ENCODE assay signal across 36 cellular contexts in genomic region chr10:133202778-133203651, GRCh38. TPM values are rescaled to one million over a fixed set of nuclear protein-coding genes. Genes with fewer than 3 reads are reported as not detected.
"Had no signal": no experiment of that assay in that cellular context is flagged by ENCODE, and none has a peak within 500 bp of the region (broad histone marks: within the 10 kb centered on the region; RNA-seq: fewer than 3 reads in every experiment).

No MANE protein-coding gene starts in this region.

- H3K36me3 Mint-ChIP-seq: activated CD8-positive, alpha-beta memory T cell treated with anti-CD3 and anti-CD28 coated beads, Interleukin-2, amount 10 ng/mL, durations not matched to agents 7 days and 5 days; activated naive CD4-positive, alpha-beta T cell treated with anti-CD3 and anti-CD28 coated beads, Interleukin-2, amount 10 ng/mL, durations not matched to agents 7 days and 5 days; activated naive CD8-positive, alpha-beta T cell; brain had no signal

- H3K4me1 Mint-ChIP-seq: activated CD4-positive, alpha-beta memory T cell treated with anti-CD3 and anti-CD28 coated beads, Interleukin-2, amount 10 ng/mL, durations not matched to agents 7 days and 5 days; activated CD8-positive, alpha-beta memory T cell treated with anti-CD3 and anti-CD28 coated beads, Interleukin-2, amount 10 ng/mL, durations not matched to agents 7 days and 5 days; activated naive CD4-positive, alpha-beta T cell treated with anti-CD3 and anti-CD28 coated beads, Interleukin-2, amount 10 ng/mL, durations not matched to agents 7 days and 5 days; activated naive CD8-positive, alpha-beta T cell treated with anti-CD3 and anti-CD28 coated beads, Interleukin-2, amount 50 U/mL, for 24 hours; brain had no signal

- FAIRE-seq: bronchial epithelial cell had no signal

- H3K9me3 Mint-ChIP-seq: activated CD4-positive, alpha-beta memory T cell treated with anti-CD3 and anti-CD28 coated beads, Interleukin-2, amount 10 ng/mL, durations not matched to agents 7 days and 5 days; activated naive CD4-positive, alpha-beta T cell treated with anti-CD3 and anti-CD28 coated beads, Interleukin-2, amount 10 ng/mL, durations not matched to agents 7 days and 5 days; activated naive CD8-positive, alpha-beta T cell treated with anti-CD3 and anti-CD28 coated beads, Interleukin-2, amount 50 U/mL, for 24 hours; brain had no signal

- DNase-seq: activated CD4-positive, alpha-beta memory T cell treated with anti-CD3 and anti-CD28 coated beads, Interleukin-2, amount 10 ng/mL, durations not matched to agents 7 days and 5 days; activated CD4-positive, alpha-beta T cell treated with anti-CD3 and anti-CD28 coated beads for 1 hour; activated CD4-positive, alpha-beta T cell treated with anti-CD3 and anti-CD28 coated beads for 48 hours; activated CD4-positive, CD25-positive, alpha-beta regulatory T cell; activated CD8-positive, alpha-beta memory T cell treated with anti-CD3 and anti-CD28 coated beads for 24 hours; activated CD8-positive, alpha-beta memory T cell treated with anti-CD3 and anti-CD28 coated beads, Interleukin-2, amount 10 ng/mL, durations not matched to agents 7 days and 5 days; activated CD8-positive, alpha-beta memory T cell treated with anti-CD3 and anti-CD28 coated beads, Interleukin-2, amount 50 U/mL, for 48 hours; activated effector memory CD4-positive, alpha-beta T cell treated with Interleukin-2 at 50 U/mL for 16 hours; activated naive CD4-positive, alpha-beta T cell treated with anti-CD3 and anti-CD28 coated beads, Interleukin-2, amount 10 ng/mL, durations not matched to agents 7 days and 5 days; activated naive CD8-positive, alpha-beta T cell treated with anti-CD3 and anti-CD28 coated beads, Interleukin-2, amount 50 U/mL, for 24 hours; activated T-cell treated with anti-CD3 and anti-CD28 coated beads, Interleukin-2, amount 50 U/mL, for 48 hours; anterior cingulate cortex; caudate nucleus; cerebellar nuclear complex; Kasumi-1; MM.1S; MV-4-11; NCI-H1092; NCI-H1436 treated with DMSO at 0.1 percent for 48 hours; NCI-H1694 treated with DMSO at 0.1 percent for 48 hours; NCI-H2029; NCI-H345; NCI-H524 treated with DMSO at 0.1 percent for 48 hours; SHP77 treated with DMSO at 0.1 percent for 48 hours; SW 1271; T-helper 1 cell; T-helper 2 cell; T-helper 9 cell had no signal

- H3K4me3 ChIP-seq: SJSA1 had no signal

- H3K4me1 ChIP-seq: SJSA1 had no signal

- H3K36me3 ChIP-seq: SJSA1 had no signal

- H3K27ac ChIP-seq: SJSA1, VCaP had no signal

- ATAC-seq: activated CD8-positive, alpha-beta memory T cell treated with anti-CD3 and anti-CD28 coated beads, Interleukin-2, amount 10 ng/mL, durations not matched to agents 7 days and 5 days; activated naive CD8-positive, alpha-beta T cell treated with anti-CD3 and anti-CD28 coated beads, Interleukin-2, amount 50 U/mL, for 24 hours; Panc1 had no signal

- H3K27me3 Mint-ChIP-seq: activated CD4-positive, alpha-beta memory T cell treated with anti-CD3 and anti-CD28 coated beads, Interleukin-2, amount 10 ng/mL, durations not matched to agents 7 days and 5 days; activated CD8-positive, alpha-beta memory T cell treated with anti-CD3 and anti-CD28 coated beads, Interleukin-2, amount 10 ng/mL, durations not matched to agents 7 days and 5 days; activated naive CD4-positive, alpha-beta T cell treated with anti-CD3 and anti-CD28 coated beads, Interleukin-2, amount 10 ng/mL, durations not matched to agents 7 days and 5 days; activated naive CD8-positive, alpha-beta T cell; activated naive CD8-positive, alpha-beta T cell treated with anti-CD3 and anti-CD28 coated beads, Interleukin-2, amount 50 U/mL, for 24 hours; brain had no signal

- H3K4me3 Mint-ChIP-seq: activated CD4-positive, alpha-beta memory T cell treated with anti-CD3 and anti-CD28 coated beads, Interleukin-2, amount 10 ng/mL, durations not matched to agents 7 days and 5 days; activated CD8-positive, alpha-beta memory T cell treated with anti-CD3 and anti-CD28 coated beads, Interleukin-2, amount 10 ng/mL, durations not matched to agents 7 days and 5 days; activated naive CD4-positive, alpha-beta T cell treated with anti-CD3 and anti-CD28 coated beads, Interleukin-2, amount 10 ng/mL, durations not matched to agents 7 days and 5 days; activated naive CD8-positive, alpha-beta T cell; activated naive CD8-positive, alpha-beta T cell treated with anti-CD3 and anti-CD28 coated beads, Interleukin-2, amount 50 U/mL, for 24 hours; brain had no signal

- H3K27ac Mint-ChIP-seq: activated CD4-positive, alpha-beta memory T cell treated with anti-CD3 and anti-CD28 coated beads, Interleukin-2, amount 10 ng/mL, durations not matched to agents 7 days and 5 days; activated CD8-positive, alpha-beta memory T cell treated with anti-CD3 and anti-CD28 coated beads, Interleukin-2, amount 10 ng/mL, durations not matched to agents 7 days and 5 days; activated naive CD4-positive, alpha-beta T cell treated with anti-CD3 and anti-CD28 coated beads, Interleukin-2, amount 10 ng/mL, durations not matched to agents 7 days and 5 days; activated naive CD8-positive, alpha-beta T cell; activated naive CD8-positive, alpha-beta T cell treated with anti-CD3 and anti-CD28 coated beads, Interleukin-2, amount 50 U/mL, for 24 hours; brain had no signal

- H3K9me3 ChIP-seq: SJSA1 had no signal

RNA-seq across cellular contexts. Expression of gene UTF1, which starts 27.0 kb away (rescaled TPM):
- total RNA-seq: activated CD4-positive, alpha-beta memory T cell treated with anti-CD3 and anti-CD28 coated beads, Interleukin-2, amount 10 ng/mL, durations not matched to agents 7 days and 5 days; activated CD8-positive, alpha-beta memory T cell treated with anti-CD3 and anti-CD28 coated beads, Interleukin-2, amount 10 ng/mL, durations not matched to agents 7 days and 5 days; bronchial epithelial cell; NCI-H460; RPMI7951; SJSA1 had no signal

RNA-seq across cellular contexts. Expression of gene VENTX, which starts 34.6 kb away (rescaled TPM):
- total RNA-seq: activated CD4-positive, alpha-beta memory T cell treated with anti-CD3 and anti-CD28 coated beads, Interleukin-2, amount 10 ng/mL, durations not matched to agents 7 days and 5 days; bronchial epithelial cell; NCI-H460; RPMI7951; SJSA1 had no signal

RNA-seq across cellular contexts. Expression of gene KNDC1, which starts 43.0 kb away (rescaled TPM):
- total RNA-seq: RPMI7951 had no signal
